16 cellular contexts compared by ENCODE assay signal in the genomic region with DNA sequence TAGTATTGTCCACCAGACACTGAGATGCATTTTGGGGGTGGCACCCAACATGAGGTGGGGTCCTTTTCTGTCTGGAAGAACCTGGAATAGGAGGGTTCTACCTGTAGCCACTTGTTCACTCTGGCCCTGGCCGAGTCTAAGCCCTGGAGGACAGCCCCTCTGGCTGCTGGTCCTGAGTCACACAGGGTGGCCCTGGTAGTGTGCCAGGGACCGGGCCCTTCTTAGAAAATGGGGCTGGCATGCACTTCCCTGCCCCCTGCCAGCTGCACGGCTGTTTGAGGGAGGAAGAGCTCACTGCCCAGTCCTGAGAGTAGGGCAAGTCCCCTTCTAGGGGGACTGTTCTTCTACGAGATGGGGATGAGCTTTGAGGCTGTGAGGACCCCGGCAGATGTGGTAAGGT. TPM values are rescaled to one million over a fixed set of nuclear protein-coding genes. Genes with fewer than 3 reads are reported as not detected.
DNase-seq lines count a peak whose midpoint lies in the region; ATAC-seq and TF ChIP-seq lines count a peak whose summit lies in the region.
"Had no signal": no experiment of that assay in that cellular context is flagged by ENCODE, and none has a peak within 500 bp of the region (broad histone marks: within the 10 kb centered on the region; RNA-seq: fewer than 3 reads in every experiment).

No MANE protein-coding gene starts in this region.

- no peaks in the 10 kb centered on the region for H3K9me3 Mint-ChIP-seq in activated naive CD8-positive, alpha-beta T cell (ENCODE audit: low read depth)
- H3K9me3 Mint-ChIP-seq in activated naive CD8-positive, alpha-beta T cell treated with anti-CD3 and anti-CD28 coated beads, Interleukin-2, amount 50 U/mL, for 24 hours: no peaks in the 10 kb centered on the region
- no peaks in the 10 kb centered on the region for H3K9me3 Mint-ChIP-seq in WTC11
- H3K9me3 Mint-ChIP-seq: activated naive CD4-positive, alpha-beta T cell treated with anti-CD3 and anti-CD28 coated beads, Interleukin-2, amount 50 U/mL, for 72 hours; stimulated activated naive CD8-positive, alpha-beta T cell treated with anti-CD3 and anti-CD28 coated beads, Interleukin-15, Interleukin-2, amounts not matched to agents 100 ng/mL and 50 ng/mL, for 24 hours had no signal

- POLR2A ChIA-PET in WTC11 (lab: Charles Lee): no interaction called here

- H3K36me3 Mint-ChIP-seq in activated naive CD8-positive, alpha-beta T cell: no peaks in the 10 kb centered on the region
- H3K36me3 Mint-ChIP-seq in activated naive CD8-positive, alpha-beta T cell treated with anti-CD3 and anti-CD28 coated beads, Interleukin-2, amount 50 U/mL, for 24 hours (ENCODE audit: low read depth): no peaks in the 10 kb centered on the region
- H3K36me3 Mint-ChIP-seq in WTC11: peaks cover 8% of the 10 kb centered on the region
- H3K36me3 Mint-ChIP-seq: activated naive CD4-positive, alpha-beta T cell treated with anti-CD3 and anti-CD28 coated beads, Interleukin-2, amount 50 U/mL, for 72 hours; naive thymus-derived CD4-positive, alpha-beta T cell had no signal

- DNase-seq in activated naive CD8-positive, alpha-beta T cell treated with anti-CD3 and anti-CD28 coated beads, Interleukin-2, amount 50 U/mL, for 24 hours: no peak
- DNase-seq in WTC11 (ENCODE audit: low spot score) (no peak), hepatocyte (ENCODE audit: low spot score) (no peak), thyroid gland (peak; percentile 45 to 54), NCI-H1436 (lab: John Stamatoyannopoulos, UW) (no peak), sciatic nerve (ENCODE audit: low spot score) (no peak)
- DNase-seq: activated CD4-positive, CD25-positive, alpha-beta regulatory T cell; AML-193; MM.1S; naive thymus-derived CD4-positive, alpha-beta T cell; NCI-H226; SHP77 had no signal

- peaks cover 5% of the 10 kb centered on the region for H4K20me1 ChIP-seq in hepatocyte (ENCODE audit: insufficient read depth, poor library complexity, severe bottlenecking)

- TF ChIP-seq CTCF in WTC11 (IDR thresholded peaks at IDR 0.05): no peak
- TF ChIP-seq CTCF in hepatocyte (IDR thresholded peaks at IDR 0.05; ENCODE audit: poor library complexity): no peak
- no peak for TF ChIP-seq CTCF in thyroid gland (IDR thresholded peaks at IDR 0.05)

- H3K4me3 ChIP-seq in hepatocyte (no peak overlapping the region), thyroid gland (replicated peaks in 1 of 3) (no peak overlapping the region)

- H3K9me2 ChIP-seq in hepatocyte (replicated peaks; ENCODE audit: insufficient read depth): no peaks in the 10 kb centered on the region

- CTCF ChIA-PET in WTC11 (lab: Charles Lee): interaction anchor here (1.0 to 1.4 kb wide), 2 partner anchors 47 to 52 kb away, joined by 3 to 4 read pairs; a partner anchor contains a TSS

- H3K27me3 ChIP-seq in hepatocyte (no peaks in the 10 kb centered on the region), thyroid gland (no peaks in the 10 kb centered on the region)

- H3K4me1 ChIP-seq in hepatocyte (ENCODE audit: insufficient read depth): peaks cover 14% of the 10 kb centered on the region
- peaks cover 25% of the 10 kb centered on the region in 2 donors for H3K4me1 ChIP-seq in thyroid gland

- TF ChIP-seq POLR2A in thyroid gland (IDR thresholded peaks at IDR 0.05): no peak

- peak overlapping the region; percentile 99 for H3K4me2 ChIP-seq in hepatocyte

- WGBS in hepatocyte (ENCODE audit: low lambda C conversion rate, missing lambda C conversion rate): 85% methylated on average over 5 of the region's 5 CpGs
- WGBS in thyroid gland, 2 donors: 69 to 76% methylated on average over 4 to 5 of the region's 5 CpGs

- no peak overlapping the region for H3K27ac Mint-ChIP-seq in activated naive CD8-positive, alpha-beta T cell
- H3K27ac Mint-ChIP-seq in activated naive CD8-positive, alpha-beta T cell treated with anti-CD3 and anti-CD28 coated beads, Interleukin-2, amount 50 U/mL, for 24 hours: no peak overlapping the region
- peak overlapping the region; percentile 76 for H3K27ac Mint-ChIP-seq in WTC11
- H3K27ac Mint-ChIP-seq: naive thymus-derived CD4-positive, alpha-beta T cell; stimulated activated naive CD8-positive, alpha-beta T cell treated with anti-CD3 and anti-CD28 coated beads, Interleukin-15, Interleukin-2, amounts not matched to agents 100 ng/mL and 50 ng/mL, for 24 hours had no signal

- intact Hi-C loops in thyroid gland (cut with DNase I) (no loop called here), sciatic nerve (cut with DNase I) (no loop called here)

- H3K4me1 Mint-ChIP-seq in activated naive CD8-positive, alpha-beta T cell (ENCODE audit: low read depth): peaks cover 12% of the 10 kb centered on the region
- H3K4me1 Mint-ChIP-seq in activated naive CD8-positive, alpha-beta T cell treated with anti-CD3 and anti-CD28 coated beads, Interleukin-2, amount 50 U/mL, for 24 hours: peaks cover 14% of the 10 kb centered on the region
- H3K4me1 Mint-ChIP-seq in WTC11: peaks cover 34% of the 10 kb centered on the region

- ATAC-seq in activated naive CD8-positive, alpha-beta T cell treated with anti-CD3 and anti-CD28 coated beads, Interleukin-2, amount 50 U/mL, for 24 hours: no peak
- no peak for ATAC-seq in WTC11
- ATAC-seq in sciatic nerve: no peak
- ATAC-seq in HG02623 (IDR thresholded peaks at IDR 0.05; ENCODE audit: unreplicated experiment): no peak
- ATAC-seq: activated naive CD4-positive, alpha-beta T cell treated with anti-CD3 and anti-CD28 coated beads, Interleukin-2, amount 50 U/mL, for 72 hours; naive thymus-derived CD4-positive, alpha-beta T cell had no signal

- no peaks in the 10 kb centered on the region for H3K27me3 Mint-ChIP-seq in activated naive CD8-positive, alpha-beta T cell
- H3K27me3 Mint-ChIP-seq in activated naive CD8-positive, alpha-beta T cell treated with anti-CD3 and anti-CD28 coated beads, Interleukin-2, amount 50 U/mL, for 24 hours: no peaks in the 10 kb centered on the region
- H3K27me3 Mint-ChIP-seq in WTC11 (ENCODE audit: low read depth): no peaks in the 10 kb centered on the region
- H3K27me3 Mint-ChIP-seq: stimulated activated naive CD8-positive, alpha-beta T cell treated with anti-CD3 and anti-CD28 coated beads, Interleukin-15, Interleukin-2, amounts not matched to agents 100 ng/mL and 50 ng/mL, for 24 hours had no signal

- H3K27ac ChIP-seq in hepatocyte: no peak overlapping the region
- no peak overlapping the region for H3K27ac ChIP-seq in thyroid gland

- H3K36me3 ChIP-seq in hepatocyte (replicated peaks; ENCODE audit: insufficient read depth, low read depth): no peaks in the 10 kb centered on the region
- peaks cover 4 to 12% of the 10 kb centered on the region in 2 donors for H3K36me3 ChIP-seq in thyroid gland

- H3K4me3 Mint-ChIP-seq in activated naive CD8-positive, alpha-beta T cell: peak overlapping the region; percentile 32
- H3K4me3 Mint-ChIP-seq in activated naive CD8-positive, alpha-beta T cell treated with anti-CD3 and anti-CD28 coated beads, Interleukin-2, amount 50 U/mL, for 24 hours: no peak overlapping the region
- peak overlapping the region; percentile 47 for H3K4me3 Mint-ChIP-seq in WTC11
- H3K4me3 Mint-ChIP-seq: stimulated activated naive CD8-positive, alpha-beta T cell treated with anti-CD3 and anti-CD28 coated beads, Interleukin-15, Interleukin-2, amounts not matched to agents 100 ng/mL and 50 ng/mL, for 24 hours had no signal

- H3K9me3 ChIP-seq in hepatocyte (ENCODE audit: low read depth): no peaks in the 10 kb centered on the region
- no peaks in the 10 kb centered on the region for H3K9me3 ChIP-seq in thyroid gland

- H2AFZ ChIP-seq in hepatocyte: no peak overlapping the region

- H3K79me2 ChIP-seq in hepatocyte: peaks cover 16% of the 10 kb centered on the region

TF ChIP-seq in WTC11, 78 proteins besides CTCF, POLR2A, EP300 and RAD21 (continues in another document):
- TF ChIP-seq, protein P1, sequence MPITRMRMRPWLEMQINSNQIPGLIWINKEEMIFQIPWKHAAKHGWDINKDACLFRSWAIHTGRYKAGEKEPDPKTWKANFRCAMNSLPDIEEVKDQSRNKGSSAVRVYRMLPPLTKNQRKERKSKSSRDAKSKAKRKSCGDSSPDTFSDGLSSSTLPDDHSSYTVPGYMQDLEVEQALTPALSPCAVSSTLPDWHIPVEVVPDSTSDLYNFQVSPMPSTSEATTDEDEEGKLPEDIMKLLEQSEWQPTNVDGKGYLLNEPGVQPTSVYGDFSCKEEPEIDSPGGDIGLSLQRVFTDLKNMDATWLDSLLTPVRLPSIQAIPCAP (CRISPR knock-in tag; IDR thresholded peaks at IDR 0.05): no peak
- TF ChIP-seq, protein P2, sequence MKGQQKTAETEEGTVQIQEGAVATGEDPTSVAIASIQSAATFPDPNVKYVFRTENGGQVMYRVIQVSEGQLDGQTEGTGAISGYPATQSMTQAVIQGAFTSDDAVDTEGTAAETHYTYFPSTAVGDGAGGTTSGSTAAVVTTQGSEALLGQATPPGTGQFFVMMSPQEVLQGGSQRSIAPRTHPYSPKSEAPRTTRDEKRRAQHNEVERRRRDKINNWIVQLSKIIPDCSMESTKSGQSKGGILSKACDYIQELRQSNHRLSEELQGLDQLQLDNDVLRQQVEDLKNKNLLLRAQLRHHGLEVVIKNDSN (CRISPR knock-in tag; IDR thresholded peaks at IDR 0.05): no peak
- no peak for TF ChIP-seq CBFB (CRISPR knock-in tag; IDR thresholded peaks at IDR 0.05; ENCODE audit: low read depth)
- TF ChIP-seq TEAD4 (CRISPR knock-in tag; IDR thresholded peaks at IDR 0.05): no peak
- TF ChIP-seq SMAD4 (CRISPR knock-in tag; IDR thresholded peaks at IDR 0.05): no peak
- TF ChIP-seq, protein P3, sequence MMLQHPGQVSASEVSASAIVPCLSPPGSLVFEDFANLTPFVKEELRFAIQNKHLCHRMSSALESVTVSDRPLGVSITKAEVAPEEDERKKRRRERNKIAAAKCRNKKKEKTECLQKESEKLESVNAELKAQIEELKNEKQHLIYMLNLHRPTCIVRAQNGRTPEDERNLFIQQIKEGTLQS (CRISPR knock-in tag; conservative IDR thresholded peaks at IDR 0.05): no peak

RNA-seq across cellular contexts. Expression of a gene that starts 2.2 kb away (rescaled TPM):
- total RNA-seq in WTC11 (2021): 80.0 to 97.4 TPM (median 82.2 TPM) in 3 replicates
- 21.1 and 23.5 TPM in 2 replicates for total RNA-seq in hepatocyte
- 19.0 and 19.5 TPM in 2 replicates for polyA plus RNA-seq in hepatocyte
- total RNA-seq in thyroid gland: 10 to 100 TPM; 18.8 to 39.2 (median 23.5) TPM
- 23.6 TPM for total RNA-seq in sciatic nerve

RNA-seq across cellular contexts. Expression of a gene that starts 6.7 kb away (rescaled TPM):
- total RNA-seq in WTC11 (2021): 435 to 471 TPM (median 458 TPM) in 3 replicates
- 86.8 and 96.1 TPM in 2 replicates for total RNA-seq in hepatocyte
- 222 and 229 TPM in 2 replicates for polyA plus RNA-seq in hepatocyte
- 100 to 1,000 TPM in 1 of 4 donors, 10 to 100 TPM in 3; 34.2 to 103 (median 83.8) TPM for total RNA-seq in thyroid gland
- total RNA-seq in sciatic nerve: 48.8 TPM

RNA-seq across cellular contexts. Expression of a gene that starts 12.6 kb away (rescaled TPM):
- total RNA-seq in WTC11 (2021) (57.2 to 65.9 TPM (median 61.7 TPM) in 3 replicates), hepatocyte (57.7 and 73.5 TPM in 2 replicates), thyroid gland (100 to 1,000 TPM; 107 to 271 (median 196) TPM), sciatic nerve (56.2 TPM)
- 349 and 421 TPM in 2 replicates for polyA plus RNA-seq in hepatocyte

RNA-seq across cellular contexts. Expression of a gene that starts 19.1 kb away (rescaled TPM):
- total RNA-seq in WTC11 (2021) (51.7 to 62.2 TPM (median 59.7 TPM) in 3 replicates), hepatocyte (29.1 and 30.5 TPM in 2 replicates), thyroid gland (100 to 1,000 TPM in 1 of 4 donors, 10 to 100 TPM in 3; 52.9 to 101 (median 75.7) TPM), sciatic nerve (134 TPM)
- 116 and 117 TPM in 2 replicates for polyA plus RNA-seq in hepatocyte

RNA-seq across cellular contexts. Expression of a gene that starts 23.1 kb away (rescaled TPM):
- total RNA-seq in WTC11 (2021): 26.0 to 27.2 TPM (median 27.1 TPM) in 3 replicates
- total RNA-seq in hepatocyte: 12.8 and 13.4 TPM in 2 replicates
- 58.4 and 61.7 TPM in 2 replicates for polyA plus RNA-seq in hepatocyte
- 10 to 100 TPM; 10.9 to 48.6 (median 21.9) TPM for total RNA-seq in thyroid gland
- 30.4 TPM for total RNA-seq in sciatic nerve

Comparison
In these comparisons a context has a peak if more than half of its experiments do, and no peak if none do; other contexts are left out.
1. DNase-seq: peak in thyroid gland (2 of 2); none in activated naive CD8-positive, alpha-beta T cell treated with anti-CD3 and anti-CD28 coated beads, Interleukin-2, amount 50 U/mL, for 24 hours (single experiment), WTC11 (single experiment), hepatocyte (single experiment), NCI-H1436 (single experiment) and sciatic nerve (single experiment).